In the genomic region with DNA sequence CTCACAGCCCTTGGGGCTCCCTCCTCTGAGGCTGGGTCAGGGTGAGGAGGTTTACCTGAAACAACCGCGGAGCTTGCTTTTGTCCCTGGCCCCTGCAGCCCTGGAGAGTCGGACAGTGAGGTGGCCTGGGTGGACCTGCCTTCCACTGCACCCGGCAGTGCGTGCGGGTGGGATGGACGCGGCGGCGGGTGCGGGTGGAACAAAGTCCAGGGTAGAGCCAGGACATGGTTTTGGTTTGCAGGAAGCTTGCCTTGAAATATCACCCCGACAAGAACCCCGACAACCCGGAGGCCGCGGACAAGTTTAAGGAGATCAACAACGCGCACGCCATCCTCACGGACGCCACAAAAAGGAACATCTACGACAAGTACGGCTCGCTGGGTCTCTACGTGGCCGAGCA, we compare ENCODE assay signal across 32 cellular contexts. TPM values are rescaled to one million over a fixed set of nuclear protein-coding genes. Genes with fewer than 3 reads are reported as not detected.
"Had no signal": no experiment of that assay in that cellular context is flagged by ENCODE, and none has a peak within 500 bp of the region (broad histone marks: within the 10 kb centered on the region; RNA-seq: fewer than 3 reads in every experiment).

No MANE protein-coding gene starts in this region.

- H3K27ac ChIP-seq: Peyer's patch, SJCRH30, SK-N-MC, WERI-Rb-1 had no signal

- ATAC-seq: activated CD8-positive, alpha-beta memory T cell treated with anti-CD3 and anti-CD28 coated beads, Interleukin-2, amount 10 ng/mL, durations not matched to agents 7 days and 5 days; activated naive CD8-positive, alpha-beta T cell treated with anti-CD3 and anti-CD28 coated beads, Interleukin-2, amount 50 U/mL, for 24 hours; PC-3 had no signal

- H3K4me3 ChIP-seq: Peyer's patch, SJCRH30, SK-N-MC had no signal

- H3K27me3 ChIP-seq: Peyer's patch, SJCRH30 had no signal

- H3K9me3 ChIP-seq: Peyer's patch, SJCRH30 had no signal

- H3K4me1 ChIP-seq: Peyer's patch, SJCRH30 had no signal

- DNase-seq: activated CD4-positive, alpha-beta T cell treated with anti-CD3 and anti-CD28 coated beads for 1 hour; activated CD4-positive, alpha-beta T cell treated with anti-CD3 and anti-CD28 coated beads, Interleukin-2, amount 10 ng/mL, durations not matched to agents 24 days and 14 days; activated CD4-positive, alpha-beta T cell treated with anti-CD3 and anti-CD28 coated beads, Interleukin-2, amount 50 U/mL, for 48 hours; activated CD4-positive, CD25-positive, alpha-beta regulatory T cell; activated CD8-positive, alpha-beta memory T cell treated with anti-CD3 and anti-CD28 coated beads for 24 hours; activated CD8-positive, alpha-beta memory T cell treated with anti-CD3 and anti-CD28 coated beads, Interleukin-2, amount 10 ng/mL, durations not matched to agents 7 days and 5 days; activated CD8-positive, alpha-beta memory T cell treated with anti-CD3 and anti-CD28 coated beads, Interleukin-2, amount 50 U/mL, for 48 hours; activated effector memory CD4-positive, alpha-beta T cell treated with Interleukin-2 at 50 U/mL for 16 hours; activated naive CD4-positive, alpha-beta T cell treated with anti-CD3 and anti-CD28 coated beads, Interleukin-2, amount 10 ng/mL, durations not matched to agents 7 days and 5 days; activated naive CD8-positive, alpha-beta T cell treated with anti-CD3 and anti-CD28 coated beads, Interleukin-2, amount 50 U/mL, for 24 hours; activated T-cell treated with anti-CD3 and anti-CD28 coated beads, Interleukin-2, amount 50 U/mL, for 48 hours; anterior cingulate cortex; caudate nucleus; cerebellar nuclear complex; Karpas-422; KBM-7; NCI-H1105; NCI-H1417 treated with DMSO at 0.1 percent for 48 hours; NCI-H1694; NCI-H1930; NCI-H2081 treated with DMSO at 0.1 percent for 48 hours; NCI-H345; NCI-H524 treated with DMSO at 0.1 percent for 48 hours; NK-92 treated with Interleukin-12 subunit alpha and Interleukin-12 subunit beta, amount 100 ng/mL, for 24 hours; PC-3; RPMI8226; SHP77; SJCRH30; T1000; WERI-Rb-1 had no signal

RNA-seq across cellular contexts. Expression of gene SAMD10, which starts 50.4 kb away (rescaled TPM):
- total RNA-seq: SJCRH30 had no signal
